ENCODE assay signal across 27 cellular contexts in genomic region chr9:29875522-29875921, GRCh38.
"Had no signal": no experiment of that assay in that cellular context is flagged by ENCODE, and none has a peak within 500 bp of the region (broad histone marks: within the 10 kb centered on the region; RNA-seq: fewer than 3 reads in every experiment).

No MANE protein-coding gene starts in this region.

- H3K27me3 ChIP-seq: neural progenitor cell, ovary, right lobe of liver, sigmoid colon, stomach, thyroid gland, tibial nerve, upper lobe of left lung, vagina had no signal

- H3K9me3 Mint-ChIP-seq: neural progenitor cell; stimulated activated naive B cell treated with anti-CD40 and anti-IgM and Interleukin-4, amounts not matched to agents 10 μg/mL and 1 μg/mL and 100 μg/mL, for 72 hours; stimulated activated naive CD8-positive, alpha-beta T cell treated with anti-CD3 and anti-CD28 coated beads, Interleukin-15, Interleukin-2, amounts not matched to agents 100 ng/mL and 50 ng/mL, for 24 hours had no signal

- H3K36me3 Mint-ChIP-seq: neural progenitor cell; stimulated activated effector memory CD8-positive, alpha-beta T cell treated with anti-CD3 and anti-CD28 coated beads, Interleukin-12 subunit alpha, Interleukin-12 subunit beta, amount 100 ng/mL, for 72 hours; stimulated activated naive B cell treated with anti-CD40 and anti-IgM and Interleukin-4, amounts not matched to agents 10 μg/mL and 1 μg/mL and 100 μg/mL, for 72 hours had no signal

- H3K79me2 ChIP-seq: parathyroid adenoma had no signal

- H3K4me3 Mint-ChIP-seq: nephron; neural progenitor cell; stimulated activated effector memory CD8-positive, alpha-beta T cell treated with anti-CD3 and anti-CD28 coated beads, Interleukin-12 subunit alpha, Interleukin-12 subunit beta, amount 100 ng/mL, for 72 hours; stimulated activated naive B cell treated with anti-CD40 and anti-IgM and Interleukin-4, amounts not matched to agents 10 μg/mL and 1 μg/mL and 100 μg/mL, for 72 hours; stimulated activated naive CD8-positive, alpha-beta T cell treated with anti-CD3 and anti-CD28 coated beads, Interleukin-15, Interleukin-2, amounts not matched to agents 100 ng/mL and 50 ng/mL, for 24 hours had no signal

- DNase-seq: occipital lobe; ovary; psoas muscle; right cardiac atrium; right lobe of liver; sigmoid colon; small intestine; stimulated activated CD4-positive, alpha-beta T cell treated with anti-CD3 and anti-CD28 coated beads, Interleukin-15, amount 100 ng/mL, for 24 hours; stimulated activated CD4-positive, alpha-beta T cell treated with anti-CD3 and anti-CD28 coated beads, Interleukin-2, amount 100 ng/mL, for 24 hours; stimulated activated CD4-positive, alpha-beta T cell treated with anti-CD3 and anti-CD28 coated beads, Interleukin-2, amount 100 ng/mL, for 48 hours; stimulated activated CD4-positive, alpha-beta T cell treated with anti-CD3 and anti-CD28 coated beads, Interleukin-4, amount 100 ng/mL, for 24 hours; stimulated activated naive B cell treated with anti-CD40 and anti-IgM and Interleukin-4, amounts not matched to agents 10 μg/mL and 1 μg/mL and 100 μg/mL, for 72 hours; stimulated activated naive CD4-positive, alpha-beta T cell treated with Interleukin-2 at 50 U/mL for 16 hours; stomach; thyroid gland; trophoblast cell; upper lobe of left lung had no signal

- H3K27me3 Mint-ChIP-seq: progenitor cell of endocrine pancreas; stimulated activated naive B cell treated with anti-CD40 and anti-IgM and Interleukin-4, amounts not matched to agents 10 μg/mL and 1 μg/mL and 100 μg/mL, for 72 hours; stimulated activated naive CD8-positive, alpha-beta T cell treated with anti-CD3 and anti-CD28 coated beads, Interleukin-15, Interleukin-2, amounts not matched to agents 100 ng/mL and 50 ng/mL, for 24 hours had no signal

- H3K4me2 ChIP-seq: neural progenitor cell had no signal

- H3K36me3 ChIP-seq: neural progenitor cell, ovary, right lobe of liver, sigmoid colon, stomach, thoracic aorta, thyroid gland, tibial nerve, upper lobe of left lung, vagina had no signal

- H2AFZ ChIP-seq: neural progenitor cell, parathyroid adenoma had no signal

- H3K27ac ChIP-seq: neural progenitor cell, ovary, parathyroid adenoma, psoas muscle, right lobe of liver, sigmoid colon, stomach, thoracic aorta, thyroid gland, tibial nerve, upper lobe of left lung, vagina had no signal

- H3K4me1 ChIP-seq: neural progenitor cell, parathyroid adenoma, psoas muscle, right lobe of liver, sigmoid colon, stomach, thyroid gland, tibial nerve, upper lobe of left lung, vagina had no signal

- H3K4me1 Mint-ChIP-seq: nephron; neural progenitor cell; stimulated activated effector memory CD8-positive, alpha-beta T cell treated with anti-CD3 and anti-CD28 coated beads, Interleukin-12 subunit alpha, Interleukin-12 subunit beta, amount 100 ng/mL, for 72 hours; stimulated activated naive B cell treated with anti-CD40 and anti-IgM and Interleukin-4, amounts not matched to agents 10 μg/mL and 1 μg/mL and 100 μg/mL, for 72 hours had no signal

- H3K27ac Mint-ChIP-seq: nephron; neural progenitor cell; progenitor cell of endocrine pancreas; stimulated activated effector memory CD8-positive, alpha-beta T cell treated with anti-CD3 and anti-CD28 coated beads, Interleukin-12 subunit alpha, Interleukin-12 subunit beta, amount 100 ng/mL, for 72 hours; stimulated activated naive B cell treated with anti-CD40 and anti-IgM and Interleukin-4, amounts not matched to agents 10 μg/mL and 1 μg/mL and 100 μg/mL, for 72 hours; stimulated activated naive CD8-positive, alpha-beta T cell treated with anti-CD3 and anti-CD28 coated beads, Interleukin-15, Interleukin-2, amounts not matched to agents 100 ng/mL and 50 ng/mL, for 24 hours had no signal

- ATAC-seq: psoas muscle; right cardiac atrium; right lobe of liver; stimulated activated effector memory CD8-positive, alpha-beta T cell treated with anti-CD3 and anti-CD28 coated beads, Interleukin-12 subunit alpha, Interleukin-12 subunit beta, amount 100 ng/mL, for 72 hours; stimulated activated naive B cell treated with anti-CD40 and anti-IgM and Interleukin-4, amounts not matched to agents 10 μg/mL and 1 μg/mL and 100 μg/mL, for 72 hours had no signal

- FAIRE-seq: small intestine, urothelium cell line had no signal

- H3K9me3 ChIP-seq: ovary, right lobe of liver, sigmoid colon, thoracic aorta, thyroid gland, tibial nerve, upper lobe of left lung, vagina had no signal

- H3K9ac ChIP-seq: neural progenitor cell, parathyroid adenoma had no signal

- H3K4me3 ChIP-seq: neural progenitor cell, ovary, psoas muscle, right lobe of liver, sigmoid colon, stomach, thoracic aorta, thyroid gland, tibial nerve, upper lobe of left lung, vagina had no signal
